In genomic region chr3:187188931-187189330, GRCh38 we compare ENCODE assay signal across 21 cellular contexts. TPM values are rescaled to one million over a fixed set of nuclear protein-coding genes. Genes with fewer than 3 reads are reported as not detected.
DNase-seq lines count a peak whose midpoint lies in the region; TF ChIP-seq lines count a peak whose summit lies in the region.
"Had no signal": no experiment of that assay in that cellular context is flagged by ENCODE, and none has a peak within 500 bp of the region (broad histone marks: within the 10 kb centered on the region; RNA-seq: fewer than 3 reads in every experiment).

No MANE protein-coding gene starts in this region.

- DNase-seq in Karpas-422: peak; percentile 83
- DNase-seq in fibroblast of villous mesenchyme (ENCODE audit: low read depth): peak; percentile 70
- DNase-seq in tibial artery: no peak
- no peak for DNase-seq in endodermal cell
- DNase-seq in NCI-H82 (lab: John Stamatoyannopoulos, UW): no peak
- DNase-seq in GDM1 (lab: John Stamatoyannopoulos, UW): no peak
- no peak for DNase-seq in NCI-H1092 treated with DMSO at 0.1 percent for 48 hours (lab: John Stamatoyannopoulos, UW)
- DNase-seq: activated T-cell treated with anti-CD3 and anti-CD28 coated beads, Interleukin-2, amount 50 U/mL, for 48 hours; cerebellar nuclear complex; DMS79 treated with DMSO at 0.1 percent for 48 hours; heart right ventricle; kidney glomerular epithelial cell; NCI-H1694 treated with DMSO at 0.1 percent for 48 hours; NCI-H524 treated with DMSO at 0.1 percent for 48 hours; ovary; spleen; stomach had no signal

- H2AFZ ChIP-seq in Karpas-422 (ENCODE audit: low read length) (peak overlapping the region; percentile 69; the same call in 1 of the 2 replicates), OCI-LY1 (ENCODE audit: low read length) (no peak overlapping the region)

- no peak overlapping the region for H3K4me3 Mint-ChIP-seq in endodermal cell
- H3K4me3 Mint-ChIP-seq: T-helper 2 cell treated with Interferon-gamma antibody and Interleukin-4, amounts not matched to agents 5 μg/mL and 100 μg/mL, for 36 hours had no signal

- no peaks in the 10 kb centered on the region for H3K36me3 ChIP-seq in Karpas-422 (ENCODE audit: insufficient read depth, low read length)
- H3K36me3 ChIP-seq in OCI-LY1 (ENCODE audit: insufficient read depth, low read length): no peaks in the 10 kb centered on the region
- H3K36me3 ChIP-seq in tibial artery: no peaks in the 10 kb centered on the region
- no peaks in the 10 kb centered on the region for H3K36me3 ChIP-seq in endodermal cell (ENCODE audit: control insufficient read depth, insufficient read depth, low read length)
- H3K36me3 ChIP-seq: heart right ventricle, ovary, spleen, stomach had no signal

- TF ChIP-seq CTCF in OCI-LY1 (IDR thresholded peaks at IDR 0.05; ENCODE audit: low read length) (no peak), fibroblast of villous mesenchyme (IDR thresholded peaks at IDR 0.05; ENCODE audit: insufficient read depth, low read depth, low read length) (no peak), tibial artery (IDR thresholded peaks at IDR 0.05) (no peak), endodermal cell (conservative IDR thresholded peaks at IDR 0.05) (no peak)

- intact Hi-C loops in tibial artery (cut with DNase I; ENCODE audit: low total_unique reads): loop anchor here (5.0 kb wide), 1 partner anchor 257 kb away; the partner anchor contains the start of gene ST6GAL1

- H3K9me2 ChIP-seq in Karpas-422 (replicated peaks; ENCODE audit: insufficient read depth, low read length) (no peaks in the 10 kb centered on the region), OCI-LY1 (ENCODE audit: low read depth, low read length) (no peaks in the 10 kb centered on the region)

- peak overlapping the region; percentile 30; the same call in 1 of the 2 replicates for H3K9ac ChIP-seq in Karpas-422 (ENCODE audit: low read length)
- no peak overlapping the region for H3K9ac ChIP-seq in OCI-LY1 (ENCODE audit: low read length)
- H3K9ac ChIP-seq in endodermal cell (ENCODE audit: extremely low read depth, low read length, poor library complexity, severe bottlenecking): no peak overlapping the region

- H3K27ac Mint-ChIP-seq in endodermal cell: no peak overlapping the region
- H3K27ac Mint-ChIP-seq: T-helper 2 cell treated with Interferon-gamma antibody and Interleukin-4, amounts not matched to agents 5 μg/mL and 100 μg/mL, for 36 hours had no signal

- H3K4me1 ChIP-seq in Karpas-422 (ENCODE audit: low read length) (peaks cover 65% of the 10 kb centered on the region), OCI-LY1 (ENCODE audit: insufficient read depth, low read length, severe bottlenecking) (peaks cover 17% of the 10 kb centered on the region), tibial artery (peaks cover 0 to 64% (median 37%) of the 10 kb centered on the region in 4 donors), endodermal cell (ENCODE audit: control insufficient read depth, insufficient read depth, low read length) (peaks cover 4% of the 10 kb centered on the region)

- H3K27me3 Mint-ChIP-seq in endodermal cell (ENCODE audit: insufficient read depth): peaks cover 5% of the 10 kb centered on the region

- H3F3A ChIP-seq in OCI-LY1 (ENCODE audit: insufficient read depth, low read length): no peaks in the 10 kb centered on the region

- no peaks in the 10 kb centered on the region for H3K36me3 Mint-ChIP-seq in endodermal cell (ENCODE audit: low read depth)

- H3K27me3 ChIP-seq in Karpas-422 (ENCODE audit: low read length): no peaks in the 10 kb centered on the region
- H3K27me3 ChIP-seq in OCI-LY1 (ENCODE audit: insufficient read depth, low read length): peaks cover 9% of the 10 kb centered on the region
- no peaks in the 10 kb centered on the region for H3K27me3 ChIP-seq in tibial artery
- H3K27me3 ChIP-seq in endodermal cell (ENCODE audit: control insufficient read depth, insufficient read depth, low read length, poor library complexity, severe bottlenecking): no peaks in the 10 kb centered on the region
- H3K27me3 ChIP-seq: ovary, stomach had no signal

- no peaks in the 10 kb centered on the region for H3K9me3 ChIP-seq in Karpas-422 (ENCODE audit: low read length)
- H3K9me3 ChIP-seq in OCI-LY1 (ENCODE audit: low read length): no peaks in the 10 kb centered on the region
- no peaks in the 10 kb centered on the region for H3K9me3 ChIP-seq in tibial artery
- H3K9me3 ChIP-seq in endodermal cell (ENCODE audit: control insufficient read depth, low read length): no peaks in the 10 kb centered on the region
- H3K9me3 ChIP-seq: heart right ventricle, ovary, spleen, stomach had no signal

- peak overlapping the region; percentile 66 for H3K4me2 ChIP-seq in Karpas-422 (ENCODE audit: low read depth, low read length, poor library complexity, severe bottlenecking)
- H3K4me2 ChIP-seq in OCI-LY1 (ENCODE audit: low read length): 0 out of 2 replicates have a peak overlapping the region, but pooled peaks have one; percentile 1

- no peaks in the 10 kb centered on the region for H3K9me3 Mint-ChIP-seq in endodermal cell
- H3K9me3 Mint-ChIP-seq: T-helper 2 cell treated with Interferon-gamma antibody and Interleukin-4, amounts not matched to agents 5 μg/mL and 100 μg/mL, for 36 hours had no signal

- H3K79me2 ChIP-seq in Karpas-422 (ENCODE audit: low read length) (no peaks in the 10 kb centered on the region), OCI-LY1 (ENCODE audit: insufficient read depth, low read length) (no peaks in the 10 kb centered on the region)

- H4K20me1 ChIP-seq in Karpas-422 (ENCODE audit: insufficient read depth, low read depth, low read length): no peaks in the 10 kb centered on the region
- H4K20me1 ChIP-seq in OCI-LY1 (ENCODE audit: insufficient read depth, low read length): no peaks in the 10 kb centered on the region

- H3K4me3 ChIP-seq in Karpas-422 (ENCODE audit: low read length) (peak overlapping the region; percentile 29), OCI-LY1 (ENCODE audit: low read depth, low read length, poor library complexity, severe bottlenecking) (no peak overlapping the region), fibroblast of villous mesenchyme (ENCODE audit: low read depth, low read length) (no peak overlapping the region), tibial artery (no peak overlapping the region), endodermal cell (ENCODE audit: low read length) (no peak overlapping the region)
- H3K4me3 ChIP-seq: heart right ventricle, ovary, spleen, stomach had no signal

- H3K4me1 Mint-ChIP-seq in endodermal cell: peaks cover 20% of the 10 kb centered on the region

- H3K27ac ChIP-seq in Karpas-422 (ENCODE audit: low read length): peak overlapping the region; percentile 71
- H3K27ac ChIP-seq in OCI-LY1 (ENCODE audit: low read depth, low read length, poor library complexity, severe bottlenecking): no peak overlapping the region
- H3K27ac ChIP-seq in tibial artery: peak overlapping the region; percentile 73 to 91
- no peak overlapping the region for H3K27ac ChIP-seq in endodermal cell (ENCODE audit: low read depth, low read length)
- H3K27ac ChIP-seq: C4-2B, ovary, spleen had no signal

- WGBS in endodermal cell (ENCODE audit: insufficient coverage in 1 of 2, insufficient read length in 1 of 2), 2 experiments: 83% methylated on average over 2 of the region's 2 CpGs

RNA-seq across cellular contexts. Expression of gene RTP1, which starts 8.4 kb away (rescaled TPM):
- 1.2 TPM in 1 of 2 replicates, not detected in the other for total RNA-seq in Karpas-422 (2014; rRNA removed; shearing (Covaris generic); ENCODE audit: low replicate concordance)
- not detected in 2 replicates for total RNA-seq in fibroblast of villous mesenchyme
- total RNA-seq in endodermal cell: under 1 TPM in 1 of 2 donors, not detected in 1; 0.88 TPM
- polyA plus RNA-seq in endodermal cell (2013, experiment 1 of 2): 0.28 TPM
- 0.12 TPM for polyA plus RNA-seq in endodermal cell (2013, experiment 2 of 2)
- total RNA-seq: Right ventricle myocardium inferior, spleen, stomach had no signal
- polyA plus RNA-seq: heart right ventricle, ovary, spleen, stomach had no signal

RNA-seq across cellular contexts. Expression of gene RPL39L, which starts 49.6 kb away (rescaled TPM):
- total RNA-seq in Karpas-422 (2014; rRNA removed; shearing (Covaris generic); ENCODE audit: low replicate concordance): 142 and 236 TPM in 2 replicates
- total RNA-seq in fibroblast of villous mesenchyme (24.2 and 24.8 TPM in 2 replicates), endodermal cell (10 to 100 TPM; 26.8 to 34.5 TPM)
- polyA plus RNA-seq in endodermal cell (2013, experiment 1 of 2): 9.1 TPM
- polyA plus RNA-seq in endodermal cell (2013, experiment 2 of 2): 7.0 TPM

Comparison
In these comparisons a context has a peak if more than half of its experiments do, and no peak if none do; other contexts are left out.
1. DNase-seq: peak in Karpas-422 (single experiment) and fibroblast of villous mesenchyme (single experiment); none in tibial artery (0 of 2), endodermal cell (single experiment), NCI-H82 (single experiment), GDM1 (single experiment) and NCI-H1092 treated with DMSO at 0.1 percent for 48 hours (single experiment).
2. H3K27ac ChIP-seq: peak in Karpas-422 (single experiment) and tibial artery (2 of 2); none in OCI-LY1 (single experiment) and endodermal cell (single experiment).